Comparison of ENCODE assay signal across 22 cellular contexts in the genomic region with DNA sequence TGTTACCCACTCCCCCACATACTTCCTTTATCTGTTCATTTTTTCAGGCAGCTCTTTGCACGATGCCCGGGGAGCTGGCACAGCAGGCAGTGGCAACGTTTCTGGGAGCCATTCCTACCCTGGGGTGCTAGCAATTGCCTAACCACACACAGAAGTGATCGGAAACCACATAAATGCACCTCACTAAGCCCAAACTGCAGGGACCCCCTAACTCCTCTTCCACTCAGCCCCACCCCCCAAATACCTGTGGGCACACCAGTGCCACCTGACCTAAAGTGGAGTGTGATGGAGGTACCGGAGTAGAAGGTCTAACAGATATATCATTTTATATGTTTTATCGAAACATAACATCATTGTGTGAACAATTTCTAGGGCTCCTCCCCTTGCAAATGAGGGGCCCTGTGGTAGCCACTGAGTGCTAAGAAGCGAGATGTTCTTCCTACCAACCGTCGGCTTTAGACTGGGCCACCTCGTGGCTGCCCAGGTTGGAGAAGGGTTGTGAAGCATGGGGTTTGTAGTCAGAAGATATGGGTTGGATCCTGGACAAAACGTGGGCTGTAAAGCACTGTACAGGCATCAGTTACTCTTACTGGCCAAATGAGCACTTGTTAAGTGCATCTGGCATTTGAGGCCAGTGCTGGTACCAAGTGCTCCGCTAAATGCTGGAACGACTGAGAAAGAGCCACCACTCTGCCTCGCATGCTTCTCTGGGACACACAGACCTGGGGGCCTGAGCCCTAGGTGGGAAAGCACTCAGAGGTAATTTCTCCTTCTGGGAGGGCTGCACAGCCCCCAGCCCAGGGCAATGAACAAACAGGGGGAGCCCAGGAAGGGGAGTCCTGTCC. TPM values are rescaled to one million over a fixed set of nuclear protein-coding genes. Genes with fewer than 3 reads are reported as not detected.
"Had no signal": no experiment of that assay in that cellular context is flagged by ENCODE, and none has a peak within 500 bp of the region (broad histone marks: within the 10 kb centered on the region; RNA-seq: fewer than 3 reads in every experiment).

No MANE protein-coding gene starts in this region.

- H3K36me3 Mint-ChIP-seq: activated CD8-positive, alpha-beta memory T cell treated with anti-CD3 and anti-CD28 coated beads, Interleukin-2, amount 10 ng/mL, durations not matched to agents 7 days and 5 days; activated naive CD4-positive, alpha-beta T cell treated with anti-CD3 and anti-CD28 coated beads, Interleukin-2, amount 50 U/mL, for 72 hours; brain; memory B cell had no signal

- H3K4me1 ChIP-seq: left lung, psoas muscle, right lobe of liver had no signal

- H3K36me3 ChIP-seq: heart left ventricle, left lung, right lobe of liver had no signal

- H3K27ac Mint-ChIP-seq: activated CD8-positive, alpha-beta memory T cell treated with anti-CD3 and anti-CD28 coated beads, Interleukin-2, amount 10 ng/mL, durations not matched to agents 7 days and 5 days; activated T-cell treated with anti-CD3 and anti-CD28 coated beads, Interleukin-2, amount 50 U/mL, for 24 hours; memory B cell; natural killer cell had no signal

- H3K4me3 ChIP-seq: heart left ventricle, left lung, psoas muscle, right lobe of liver, testis had no signal

- H3K27ac ChIP-seq: epithelial cell of prostate, left lung, psoas muscle, right lobe of liver had no signal

- H3K4me3 Mint-ChIP-seq: activated CD8-positive, alpha-beta memory T cell treated with anti-CD3 and anti-CD28 coated beads, Interleukin-2, amount 10 ng/mL, durations not matched to agents 7 days and 5 days; activated T-cell treated with anti-CD3 and anti-CD28 coated beads, Interleukin-2, amount 50 U/mL, for 24 hours; brain; memory B cell; natural killer cell; stimulated activated naive CD8-positive, alpha-beta T cell treated with anti-CD3 and anti-CD28 coated beads, Interleukin-15, amount 100 ng/mL, for 72 hours had no signal

- H3K9me3 ChIP-seq: right lobe of liver, testis had no signal

- DNase-seq: activated CD4-positive, alpha-beta T cell treated with anti-CD3 and anti-CD28 coated beads, Interleukin-2, amount 50 U/mL, for 4 hours; activated CD4-positive, CD25-positive, alpha-beta regulatory T cell treated with anti-CD3 and anti-CD28 coated beads, Interleukin-2, amount 50 U/mL, for 72 hours; activated CD8-positive, alpha-beta memory T cell treated with anti-CD3 and anti-CD28 coated beads, Interleukin-2, amount 10 ng/mL, durations not matched to agents 7 days and 5 days; activated T-cell treated with anti-CD3 and anti-CD28 coated beads, Interleukin-2, amount 50 U/mL, for 24 hours; effector memory CD4-positive, alpha-beta T cell; foreskin melanocyte; natural killer cell; nucleus accumbens; stimulated activated CD4-positive, alpha-beta T cell treated with anti-CD3 and anti-CD28 coated beads, Interleukin-1b, Interleukin-23, amount 100 ng/mL, for 48 hours; stimulated activated naive CD8-positive, alpha-beta T cell treated with anti-CD3 and anti-CD28 coated beads, Interleukin-15, amount 100 ng/mL, for 72 hours; T-helper 2 cell had no signal

- H3K27me3 ChIP-seq: heart left ventricle, right lobe of liver, testis had no signal

- H3K4me1 Mint-ChIP-seq: activated CD8-positive, alpha-beta memory T cell treated with anti-CD3 and anti-CD28 coated beads, Interleukin-2, amount 10 ng/mL, durations not matched to agents 7 days and 5 days; natural killer cell had no signal

- ATAC-seq: activated CD8-positive, alpha-beta memory T cell treated with anti-CD3 and anti-CD28 coated beads, Interleukin-2, amount 10 ng/mL, durations not matched to agents 7 days and 5 days; activated naive CD4-positive, alpha-beta T cell treated with anti-CD3 and anti-CD28 coated beads, Interleukin-2, amount 50 U/mL, for 72 hours; left lung; natural killer cell; stimulated activated naive CD8-positive, alpha-beta T cell treated with anti-CD3 and anti-CD28 coated beads, Interleukin-15, amount 100 ng/mL, for 72 hours had no signal

RNA-seq across cellular contexts. Expression of a gene that starts 2.8 kb away (rescaled TPM):
- total RNA-seq: activated CD8-positive, alpha-beta memory T cell treated with anti-CD3 and anti-CD28 coated beads, Interleukin-2, amount 10 ng/mL, durations not matched to agents 7 days and 5 days; activated naive CD4-positive, alpha-beta T cell treated with anti-CD3 and anti-CD28 coated beads, Interleukin-2, amount 50 U/mL, for 72 hours; fibroblast of lung; heart left ventricle; left lung; natural killer cell; psoas muscle; right lobe of liver; testis; ureter had no signal

RNA-seq across cellular contexts. Expression of a gene that starts 35.0 kb away (rescaled TPM):
- total RNA-seq: activated CD8-positive, alpha-beta memory T cell treated with anti-CD3 and anti-CD28 coated beads, Interleukin-2, amount 10 ng/mL, durations not matched to agents 7 days and 5 days; activated naive CD4-positive, alpha-beta T cell treated with anti-CD3 and anti-CD28 coated beads, Interleukin-2, amount 50 U/mL, for 72 hours; natural killer cell had no signal
